Comparison of ENCODE assay signal across 8 cellular contexts in genomic region chr17:8057691-8058114, GRCh38. TPM values are rescaled to one million over a fixed set of nuclear protein-coding genes. Genes with fewer than 3 reads are reported as not detected.
DNase-seq lines count a peak whose midpoint lies in the region; ATAC-seq and TF ChIP-seq lines count a peak whose summit lies in the region.

No MANE protein-coding gene starts in this region.

- H3K4me1 Mint-ChIP-seq in activated T-cell treated with anti-CD3 and anti-CD28 coated beads, Interleukin-2, amount 50 U/mL, for 24 hours (ENCODE audit: low read depth), result peaks cover 20% of the 10 kb centered on the region

- peaks cover 64% of the 10 kb centered on the region for H3K27me3 Mint-ChIP-seq in activated T-cell treated with anti-CD3 and anti-CD28 coated beads, Interleukin-2, amount 50 U/mL, for 24 hours

- 19% methylated on average over 14 of the region's 14 CpGs for WGBS in HUES64

- H3K79me2 ChIP-seq in fibroblast of lung (ENCODE audit: control insufficient read depth, insufficient read depth, low read length), result no peaks in the 10 kb centered on the region

- H3K27me3 ChIP-seq in HUES64 (ENCODE audit: insufficient read depth, low read length) (peaks cover 54% of the 10 kb centered on the region), fibroblast of lung (ENCODE audit: control insufficient read depth, insufficient read depth, low read length) (peaks cover 40% of the 10 kb centered on the region), uterus (peaks cover 4 to 38% of the 10 kb centered on the region in 2 donors)

- peaks cover 21% of the 10 kb centered on the region for H3K4me1 ChIP-seq in HUES64 (ENCODE audit: insufficient read depth, low read length)
- H3K4me1 ChIP-seq in fibroblast of lung (ENCODE audit: control insufficient read depth, extremely low read depth, insufficient read depth, low read length), result no peaks in the 10 kb centered on the region
- no peaks in the 10 kb centered on the region for H3K4me1 ChIP-seq in uterus

- H3K4me3 ChIP-seq in HUES64 (ENCODE audit: low read length), result peak overlapping the region; percentile 6; the same call in 1 of the 2 replicates
- no peak overlapping the region for H3K4me3 ChIP-seq in fibroblast of lung (replicated peaks in 1 of 4; ENCODE audit: control extremely low read depth in 1 of 4, insufficient read depth in 1 of 4, low read depth in 3 of 4, low read length in 4 of 4)
- H3K4me3 ChIP-seq in uterus, result no peak overlapping the region

- no peak overlapping the region for H3K27ac Mint-ChIP-seq in activated T-cell treated with anti-CD3 and anti-CD28 coated beads, Interleukin-2, amount 50 U/mL, for 24 hours

- no peak overlapping the region for H3K27ac ChIP-seq in HUES64 (ENCODE audit: low read depth, low read length)
- no peak overlapping the region for H3K27ac ChIP-seq in fibroblast of lung (ENCODE audit: insufficient read depth, low read length)
- no peak overlapping the region for H3K27ac ChIP-seq in uterus

- H3K9me3 ChIP-seq in HUES64 (ENCODE audit: insufficient read depth, low read depth, low read length), result no peaks in the 10 kb centered on the region
- H3K9me3 ChIP-seq in fibroblast of lung (ENCODE audit: control insufficient read depth, insufficient read depth, low read depth, low read length), result no peaks in the 10 kb centered on the region
- no peaks in the 10 kb centered on the region for H3K9me3 ChIP-seq in uterus

- H3K4me2 ChIP-seq in fibroblast of lung (ENCODE audit: extremely low read depth, insufficient read depth, low read length), result peak overlapping the region; percentile 57

- no peak overlapping the region for H3K9ac ChIP-seq in HUES64 (ENCODE audit: low read depth, low read length)
- H3K9ac ChIP-seq in fibroblast of lung (ENCODE audit: insufficient read depth, low read length), result no peak overlapping the region

- no peak for ATAC-seq in HG03135 (IDR thresholded peaks at IDR 0.05; ENCODE audit: unreplicated experiment)

- H2AFZ ChIP-seq in fibroblast of lung (ENCODE audit: low read length), result no peak overlapping the region

- H3K9me3 Mint-ChIP-seq in activated T-cell treated with anti-CD3 and anti-CD28 coated beads, Interleukin-2, amount 50 U/mL, for 24 hours, result no peaks in the 10 kb centered on the region

- no peak overlapping the region for H3K4me3 Mint-ChIP-seq in activated T-cell treated with anti-CD3 and anti-CD28 coated beads, Interleukin-2, amount 50 U/mL, for 24 hours

- H3K36me3 Mint-ChIP-seq in activated T-cell treated with anti-CD3 and anti-CD28 coated beads, Interleukin-2, amount 50 U/mL, for 24 hours (ENCODE audit: low read depth), result no peaks in the 10 kb centered on the region

- TF ChIP-seq CTCF in fibroblast of lung (conservative IDR thresholded peaks at IDR 0.05 in 1 of 2, IDR thresholded peaks at IDR 0.05 in 1 of 2; ENCODE audit: low read depth in 1 of 2, low read length in 2 of 2), result peak; percentile 62 to 82
- peak; percentile 67 to 92 (median 80) for TF ChIP-seq CTCF in uterus (IDR thresholded peaks at IDR 0.05)

- H3K36me3 ChIP-seq in HUES64 (ENCODE audit: insufficient read depth, low read length) (no peaks in the 10 kb centered on the region), fibroblast of lung (ENCODE audit: control insufficient read depth, insufficient read depth, low read length) (no peaks in the 10 kb centered on the region), uterus (no peaks in the 10 kb centered on the region)

- TF ChIP-seq POLR2A in uterus (IDR thresholded peaks at IDR 0.05), result no peak

- H4K20me1 ChIP-seq in fibroblast of lung (ENCODE audit: control insufficient read depth, extremely low read depth, insufficient read depth, low read length), result no peaks in the 10 kb centered on the region

- intact Hi-C loops in uterus (cut with DNase I; ENCODE audit: low total_unique reads), result no loop called here

- DNase-seq in DMS53 treated with DMSO at 0.1 percent for 48 hours (lab: John Stamatoyannopoulos, UW; ENCODE audit: unreplicated experiment) (peak; percentile 86), NOMO-1 treated with dmso at 0.1 percent for 144 hours (lab: John Stamatoyannopoulos, UW; ENCODE audit: unreplicated experiment) (peak; percentile 89), fibroblast of lung (ENCODE audit: low read depth in 2 of 2) (peak; percentile 67 to 84), myocyte (ENCODE audit: low read depth) (peak; percentile 79), uterus (peak in 1 of 2 donors; percentile 44)
- DNase-seq in activated T-cell treated with anti-CD3 and anti-CD28 coated beads, Interleukin-2, amount 50 U/mL, for 24 hours, result peak; percentile 65

RNA-seq across cellular contexts. Expression of gene ALOX15B, which starts 18.8 kb away (rescaled TPM):
- not detected for polyA plus RNA-seq in HUES64 (2013, experiment 1 of 2)
- polyA plus RNA-seq in HUES64 (2013, experiment 2 of 2), result not detected
- total RNA-seq in fibroblast of lung, result not detected in 2 replicates
- polyA plus RNA-seq in fibroblast of lung, result not detected in 2 replicates
- not detected in 2 replicates for polyA plus RNA-seq in fibroblast of lung (2012)
- polyA minus RNA-seq in fibroblast of lung (ENCODE audit: low replicate concordance), result not detected in 2 replicates
- not detected in 2 replicates for total RNA-seq in myocyte
- not detected for polyA plus RNA-seq in myocyte (2012)
- total RNA-seq in uterus, result 1 to 10 TPM in 1 of 4 donors, under 1 TPM in 2, not detected in 1; 0.14 to 1.5 (median 0.24) TPM

RNA-seq across cellular contexts. Expression of gene ALOX12B, which starts 29.8 kb away (rescaled TPM):
- not detected for polyA plus RNA-seq in HUES64 (2013, experiment 1 of 2)
- not detected for polyA plus RNA-seq in HUES64 (2013, experiment 2 of 2)
- total RNA-seq in fibroblast of lung (not detected in 2 replicates), myocyte (0.16 and 0.40 TPM in 2 replicates), uterus (not detected)
- not detected in 2 replicates for polyA plus RNA-seq in fibroblast of lung
- polyA plus RNA-seq in fibroblast of lung (2012), result not detected in 2 replicates
- polyA minus RNA-seq in fibroblast of lung (ENCODE audit: low replicate concordance), result not detected in 2 replicates
- polyA plus RNA-seq in myocyte (2012), result not detected

RNA-seq across cellular contexts. Expression of gene GUCY2D, which starts 55.3 kb away (rescaled TPM):
- not detected for polyA plus RNA-seq in HUES64 (2013, experiment 1 of 2)
- not detected for polyA plus RNA-seq in HUES64 (2013, experiment 2 of 2)
- total RNA-seq in fibroblast of lung, result not detected in 2 replicates
- not detected in 2 replicates for polyA plus RNA-seq in fibroblast of lung
- polyA plus RNA-seq in fibroblast of lung (2012), result not detected in 2 replicates
- polyA minus RNA-seq in fibroblast of lung (ENCODE audit: low replicate concordance), result not detected in 2 replicates
- total RNA-seq in myocyte, result not detected in 2 replicates
- not detected for polyA plus RNA-seq in myocyte (2012)
- total RNA-seq in uterus, result under 1 TPM in 1 of 4 donors, not detected in 3; 0.14 TPM
